In genomic region chr1:39084191-39084590, GRCh38 we compare ENCODE assay signal across 20 cellular contexts. TPM values are rescaled to one million over a fixed set of nuclear protein-coding genes. Genes with fewer than 3 reads are reported as not detected.
DNase-seq lines count a peak whose midpoint lies in the region; ATAC-seq and TF ChIP-seq lines count a peak whose summit lies in the region.
"Had no signal": no experiment of that assay in that cellular context is flagged by ENCODE, and none has a peak within 500 bp of the region (broad histone marks: within the 10 kb centered on the region; RNA-seq: fewer than 3 reads in every experiment).

No MANE protein-coding gene starts in this region.

- no peaks in the 10 kb centered on the region for H3K9me2 ChIP-seq in neural cell (ENCODE audit: insufficient read depth, low read length)

- H2AFZ ChIP-seq in neural cell (ENCODE audit: low read depth, low read length), result no peak overlapping the region
- H2AFZ ChIP-seq: GM23338 had no signal

- no peak overlapping the region for H3K4me3 Mint-ChIP-seq in chondrocyte (ENCODE audit: unreplicated experiment)
- H3K4me3 Mint-ChIP-seq: CD14-positive monocyte; CD4-positive, alpha-beta memory T cell; GM23338; HFFc6 had no signal

- peak overlapping the region; percentile 87 for H3K4me2 ChIP-seq in neural cell (ENCODE audit: low read length)
- H3K4me2 ChIP-seq: A549, GM23338 had no signal

- no peaks in the 10 kb centered on the region for H3F3A ChIP-seq in neural cell (ENCODE audit: insufficient read depth, low read length, poor library complexity, severe bottlenecking)

- H3K27me3 ChIP-seq in neural cell (ENCODE audit: insufficient read depth, low read depth, low read length) (no peaks in the 10 kb centered on the region), spleen (replicated peaks in 1 of 7) (peaks cover 0 to 48% (median 22%) of the 10 kb centered on the region in 7 donors), sigmoid colon (peaks cover 0 to 29% (median 20%) of the 10 kb centered on the region in 3 donors)

- no peak for TF ChIP-seq RAD21 in neural cell (conservative IDR thresholded peaks at IDR 0.05)

- no peaks in the 10 kb centered on the region for H3K9me3 Mint-ChIP-seq in chondrocyte (ENCODE audit: low read depth)
- H3K9me3 Mint-ChIP-seq: GM23338, HFFc6 had no signal

- no peaks in the 10 kb centered on the region for H3K9me3 ChIP-seq in neural cell (ENCODE audit: low read length)
- H3K9me3 ChIP-seq in spleen, result no peaks in the 10 kb centered on the region
- H3K9me3 ChIP-seq in sigmoid colon, result no peaks in the 10 kb centered on the region
- H3K9me3 ChIP-seq: A549 had no signal

- H3K9ac ChIP-seq in neural cell (ENCODE audit: low read length), result peak overlapping the region; percentile 16

- no peak overlapping the region for H3K27ac ChIP-seq in neural cell (ENCODE audit: low read length)
- no peak overlapping the region for H3K27ac ChIP-seq in spleen
- no peak overlapping the region for H3K27ac ChIP-seq in sigmoid colon
- H3K27ac ChIP-seq: 22Rv1, A549 had no signal

- no peaks in the 10 kb centered on the region for H3K36me3 Mint-ChIP-seq in chondrocyte (ENCODE audit: low read depth)
- H3K36me3 Mint-ChIP-seq: CD4-positive, alpha-beta memory T cell had no signal

- TF ChIP-seq POLR2A in spleen (IDR thresholded peaks at IDR 0.05) (no peak), sigmoid colon (IDR thresholded peaks at IDR 0.05) (no peak)

- H3K4me1 ChIP-seq in spleen, result peaks cover 0 to 29% (median 13%) of the 10 kb centered on the region in 6 donors
- H3K4me1 ChIP-seq in sigmoid colon, result peaks cover 0 to 42% (median 31%) of the 10 kb centered on the region in 4 donors

- ATAC-seq in activated CD4-positive, CD25-positive, alpha-beta regulatory T cell treated with anti-CD3 and anti-CD28 coated beads, Interleukin-2, amount 50 U/mL, for 24 hours, result no peak
- ATAC-seq: A549, GM12878, GM23338, HCT116 had no signal

- WGBS in spleen, 5 donors, result 91 to 96% (median 93%) methylated on average over 17 of the region's 17 CpGs
- 93 to 95% methylated on average over 17 of the region's 17 CpGs for WGBS in sigmoid colon, 2 donors

- no peak for TF ChIP-seq EP300 in neural cell (conservative IDR thresholded peaks at IDR 0.05; ENCODE audit: poor library complexity, severe bottlenecking)
- no peak for TF ChIP-seq EP300 in sigmoid colon (IDR thresholded peaks at IDR 0.05)

- H3K4me1 Mint-ChIP-seq in chondrocyte (ENCODE audit: low read depth), result peaks cover 10% of the 10 kb centered on the region

- no peak for TF ChIP-seq CTCF in chondrocyte (IDR thresholded peaks at IDR 0.05)
- no peak for TF ChIP-seq CTCF in neural cell (IDR thresholded peaks at IDR 0.05; ENCODE audit: poor library complexity, severe bottlenecking)
- TF ChIP-seq CTCF in spleen (IDR thresholded peaks at IDR 0.05 in 8 of 11, conservative IDR thresholded peaks at IDR 0.05 in 3 of 11), result no peak
- no peak for TF ChIP-seq CTCF in sigmoid colon (IDR thresholded peaks at IDR 0.05)

- H3K4me3 ChIP-seq in neural cell (ENCODE audit: low read length) (peak overlapping the region; percentile 96), spleen (no peak overlapping the region), sigmoid colon (no peak overlapping the region)
- H3K4me3 ChIP-seq: A549, GM12878, GM23338 had no signal

- H3K27ac Mint-ChIP-seq in chondrocyte (ENCODE audit: unreplicated experiment), result no peak overlapping the region
- H3K27ac Mint-ChIP-seq: CD14-positive monocyte; CD4-positive, alpha-beta memory T cell; GM23338; HFFc6 had no signal

- peak; percentile 37 for DNase-seq in activated effector memory CD4-positive, alpha-beta T cell treated with anti-CD3 and anti-CD28 coated beads, Interleukin-2, amount 50 U/mL, for 16 hours
- no peak for DNase-seq in activated effector memory CD4-positive, alpha-beta T cell treated with Interleukin-2 at 50 U/mL for 16 hours
- DNase-seq in chondrocyte (ENCODE audit: low spot score) (peak; percentile 38), spleen (peak; percentile 30), SW 1271 (lab: John Stamatoyannopoulos, UW) (no peak), sigmoid colon (no peak)
- DNase-seq: AML-193; CD4-positive, alpha-beta memory T cell; DMS153; DMS79 treated with DMSO at 0.1 percent for 48 hours; GF-D8; HFFc6 had no signal

- peaks cover 10% of the 10 kb centered on the region for H3K27me3 Mint-ChIP-seq in chondrocyte (ENCODE audit: low read depth)

- intact Hi-C loops in spleen (cut with DNase I; ENCODE audit: low total_unique reads), result no loop called here
- intact Hi-C loops in sigmoid colon (cut with DNase I), result no loop called here

- H4K20me1 ChIP-seq in neural cell (ENCODE audit: insufficient read depth), result peaks cover 18% of the 10 kb centered on the region

- H3K36me3 ChIP-seq in neural cell (ENCODE audit: insufficient read depth, low read length) (peaks cover 8% of the 10 kb centered on the region), spleen (no peaks in the 10 kb centered on the region), sigmoid colon (no peaks in the 10 kb centered on the region)

- H3K79me2 ChIP-seq in neural cell (replicated peaks; ENCODE audit: insufficient read depth, low read length), result peaks cover 42% of the 10 kb centered on the region

TF ChIP-seq in neural cell, 6 proteins besides CTCF, POLR2A, EP300 and RAD21:
- TF ChIP-seq TAF1 (IDR thresholded peaks at IDR 0.05; ENCODE audit: low read depth) (no peak), POLR2AphosphoS5 (IDR thresholded peaks at IDR 0.05) (no peak), MXI1 (conservative IDR thresholded peaks at IDR 0.05; ENCODE audit: poor library complexity, severe bottlenecking) (no peak), EZH2 (IDR thresholded peaks at IDR 0.05; ENCODE audit: borderline replicate concordance, insufficient read depth, low read length, poor library complexity, severe bottlenecking) (no peak), SMC3 (conservative IDR thresholded peaks at IDR 0.05; ENCODE audit: poor library complexity) (no peak), REST (IDR thresholded peaks at IDR 0.05; ENCODE audit: borderline replicate concordance) (no peak)

RNA-seq across cellular contexts. Expression of gene NDUFS5, which starts 58.0 kb away (rescaled TPM):
- total RNA-seq in chondrocyte (148 to 181 TPM (median 149 TPM) in 3 replicates), spleen (100 to 1,000 TPM in 5 of 7 donors, 10 to 100 TPM in 2; 89.7 to 296 (median 120) TPM), sigmoid colon (1,000 to 10,000 TPM in 1 of 4 donors, 100 to 1,000 TPM in 3; 525 to 1,407 (median 722) TPM)
- polyA plus RNA-seq in neural cell (848 and 1,398 TPM in 2 replicates), spleen (100 to 1,000 TPM; 292 to 338 (median 297) TPM), sigmoid colon (100 to 1,000 TPM; 586 to 662 (median 646) TPM)
- 252 and 303 TPM in 2 replicates for polyA minus RNA-seq in neural cell

Comparison
In these comparisons a context has a peak if more than half of its experiments do, and no peak if none do; other contexts are left out.
1. DNase-seq: peak in activated effector memory CD4-positive, alpha-beta T cell treated with anti-CD3 and anti-CD28 coated beads, Interleukin-2, amount 50 U/mL, for 16 hours (single experiment), chondrocyte (single experiment) and spleen (single experiment); none in activated effector memory CD4-positive, alpha-beta T cell treated with Interleukin-2 at 50 U/mL for 16 hours (single experiment), SW 1271 (0 of 2) and sigmoid colon (single experiment).